27 cellular contexts compared by ENCODE assay signal in genomic region chr1:54114955-54115354, GRCh38. TPM values are rescaled to one million over a fixed set of nuclear protein-coding genes. Genes with fewer than 3 reads are reported as not detected.
A peak's percentile ranks its signal among the peaks of the same experiment; 100 is the strongest.
DNase-seq lines count a peak whose midpoint lies in the region; ATAC-seq, FAIRE-seq and TF ChIP-seq lines count a peak whose summit lies in the region.
"Had no signal": no experiment of that assay in that cellular context is flagged by ENCODE, and none has a peak within 500 bp of the region (broad histone marks: within the 10 kb centered on the region; RNA-seq: fewer than 3 reads in every experiment).

No MANE protein-coding gene starts in this region.

- FAIRE-seq in small intestine (lab: Jason Lieb, UNC) = no peak
- FAIRE-seq: GM12891, HTR-8/SVneo had no signal

- H3K4me3 Mint-ChIP-seq in nephron = no peak overlapping the region
- H3K4me3 Mint-ChIP-seq in activated naive CD4-positive, alpha-beta T cell treated with anti-CD3 and anti-CD28 coated beads for 36 hours = no peak overlapping the region
- H3K4me3 Mint-ChIP-seq: CD8-positive, alpha-beta T cell; H9 had no signal

- H3K4me3 ChIP-seq in WERI-Rb-1 (ENCODE audit: low read depth, low read length) (no peak overlapping the region), upper lobe of right lung (no peak overlapping the region), small intestine (ENCODE audit: low read depth in 1 of 2, low read length in 2 of 2) (no peak overlapping the region)
- H3K4me3 ChIP-seq: BLaER1 treated with 17β-estradiol and CSF1 and Interleukin-3, amounts not matched to agents 10 nM and 100 nM had no signal

- intact Hi-C loops in upper lobe of right lung (cut with DNase I) = no loop called here
- intact Hi-C loops in activated naive CD4-positive, alpha-beta T cell treated with anti-CD3 and anti-CD28 coated beads for 36 hours (cut with micrococcal nuclease) = no loop called here

- H3K9me3 ChIP-seq in WERI-Rb-1 (ENCODE audit: severe bottlenecking) = no peaks in the 10 kb centered on the region
- no peaks in the 10 kb centered on the region for H3K9me3 ChIP-seq in upper lobe of right lung
- H3K9me3 ChIP-seq in small intestine (ENCODE audit: control insufficient read depth, low read depth) = no peaks in the 10 kb centered on the region
- H3K9me3 ChIP-seq: BLaER1 treated with 17β-estradiol and CSF1 and Interleukin-3, amounts not matched to agents 10 nM and 100 nM had no signal

- H3K27ac Mint-ChIP-seq in nephron = peak overlapping the region; percentile 26 to 75 (median 49)
- H3K27ac Mint-ChIP-seq in activated naive CD4-positive, alpha-beta T cell treated with anti-CD3 and anti-CD28 coated beads for 36 hours = no peak overlapping the region
- H3K27ac Mint-ChIP-seq: CD8-positive, alpha-beta T cell had no signal

- H3K27me3 Mint-ChIP-seq in nephron (ENCODE audit: low read depth) = no peaks in the 10 kb centered on the region
- H3K27me3 Mint-ChIP-seq in activated naive CD4-positive, alpha-beta T cell treated with anti-CD3 and anti-CD28 coated beads for 36 hours (ENCODE audit: low read depth) = no peaks in the 10 kb centered on the region

- no peaks in the 10 kb centered on the region for H3K36me3 Mint-ChIP-seq in nephron (ENCODE audit: low read depth)
- no peaks in the 10 kb centered on the region for H3K36me3 Mint-ChIP-seq in activated naive CD4-positive, alpha-beta T cell treated with anti-CD3 and anti-CD28 coated beads for 36 hours (ENCODE audit: low read depth)
- H3K36me3 Mint-ChIP-seq: CD8-positive, alpha-beta T cell had no signal

- WGBS in small intestine, 3 donors = 81 to 82% (median 81%) methylated on average over 6 of the region's 6 CpGs

- no peak overlapping the region for H3K27ac ChIP-seq in WERI-Rb-1
- H3K27ac ChIP-seq in upper lobe of right lung = no peak overlapping the region
- no peak overlapping the region for H3K27ac ChIP-seq in small intestine (ENCODE audit: low read depth in 1 of 2, low read length in 1 of 2)
- H3K27ac ChIP-seq: BLaER1 treated with 17β-estradiol and CSF1 and Interleukin-3, amounts not matched to agents 10 nM and 100 nM had no signal

- DNase-seq in NCI-H82 (lab: John Stamatoyannopoulos, UW) (peak; percentile 53), NCI-H82 treated with DMSO at 0.1 percent for 48 hours (lab: John Stamatoyannopoulos, UW; ENCODE audit: unreplicated experiment) (no peak), WERI-Rb-1 (peak; percentile 44), upper lobe of right lung (peak; percentile 23), small intestine (no peak)
- DNase-seq in activated naive CD4-positive, alpha-beta T cell treated with anti-CD3 and anti-CD28 coated beads for 36 hours = no peak
- DNase-seq: 8988T; Calu3; CD8-positive, alpha-beta T cell; DMS153; H9; Karpas-422; MV-4-11; NCI-H1105 treated with DMSO at 0.1 percent for 48 hours; NCI-H2081; NCI-H2171 treated with DMSO at 0.1 percent for 48 hours; SIG-M5 had no signal

- TF ChIP-seq CTCF in WERI-Rb-1 (IDR thresholded peaks at IDR 0.05; ENCODE audit: low read depth, low read length) = no peak
- TF ChIP-seq CTCF in nephron (IDR thresholded peaks at IDR 0.05; ENCODE audit: unreplicated experiment in 3 of 3) = no peak
- no peak for TF ChIP-seq CTCF in upper lobe of right lung (IDR thresholded peaks at IDR 0.05)

- no peak for ATAC-seq in upper lobe of right lung
- no peak for ATAC-seq in HG02884 (IDR thresholded peaks at IDR 0.05; ENCODE audit: unreplicated experiment)
- ATAC-seq: CD8-positive, alpha-beta T cell; Panc1; SK-N-SH treated with all-trans-retinoic acid at 6 μM for 48 hours had no signal

- no peaks in the 10 kb centered on the region for H3K9me3 Mint-ChIP-seq in nephron
- no peaks in the 10 kb centered on the region for H3K9me3 Mint-ChIP-seq in activated naive CD4-positive, alpha-beta T cell treated with anti-CD3 and anti-CD28 coated beads for 36 hours
- H3K9me3 Mint-ChIP-seq: CD8-positive, alpha-beta T cell; H9 had no signal

- no peaks in the 10 kb centered on the region for H3K4me1 ChIP-seq in upper lobe of right lung
- H3K4me1 ChIP-seq in small intestine (ENCODE audit: control insufficient read depth in 2 of 2, insufficient read depth in 1 of 2, low read depth in 1 of 2, low read length in 1 of 2) = no peaks in the 10 kb centered on the region

- H3K27me3 ChIP-seq in WERI-Rb-1 (ENCODE audit: insufficient read depth, low read depth, severe bottlenecking) = no peaks in the 10 kb centered on the region
- H3K27me3 ChIP-seq in upper lobe of right lung = no peaks in the 10 kb centered on the region
- H3K27me3 ChIP-seq in small intestine (ENCODE audit: control insufficient read depth in 2 of 2, insufficient read depth in 2 of 2, low read length in 2 of 2) = no peaks in the 10 kb centered on the region
- H3K27me3 ChIP-seq: BLaER1 treated with 17β-estradiol and CSF1 and Interleukin-3, amounts not matched to agents 10 nM and 100 nM had no signal

- H3K4me1 Mint-ChIP-seq in nephron = peaks cover 16% of the 10 kb centered on the region
- no peaks in the 10 kb centered on the region for H3K4me1 Mint-ChIP-seq in activated naive CD4-positive, alpha-beta T cell treated with anti-CD3 and anti-CD28 coated beads for 36 hours (ENCODE audit: low read depth)

- H3K36me3 ChIP-seq in WERI-Rb-1 (no peaks in the 10 kb centered on the region), upper lobe of right lung (no peaks in the 10 kb centered on the region), small intestine (ENCODE audit: control insufficient read depth in 2 of 2, insufficient read depth in 2 of 2, low read length in 2 of 2) (no peaks in the 10 kb centered on the region)
- H3K36me3 ChIP-seq: BLaER1 treated with 17β-estradiol and CSF1 and Interleukin-3, amounts not matched to agents 10 nM and 100 nM had no signal

- CTCF ChIA-PET in activated naive CD4-positive, alpha-beta T cell treated with anti-CD3 and anti-CD28 coated beads for 36 hours (lab: Charles Lee) = interaction anchor here (0.6 to 1.1 kb wide), 2 partner anchors 255 to 371 kb away, joined by 3 read pairs; no protein-coding TSS in a partner anchor

RNA-seq across cellular contexts. Expression of gene CDCP2, which starts 37.8 kb away (rescaled TPM):
- 0.35 TPM for total RNA-seq in upper lobe of right lung
- under 1 TPM in 1 of 3 donors, not detected in 2; 0.07 TPM for polyA plus RNA-seq in small intestine
- not detected for total RNA-seq in activated naive CD4-positive, alpha-beta T cell treated with anti-CD3 and anti-CD28 coated beads for 36 hours
- total RNA-seq: Calu3; CD8-positive, alpha-beta T cell; G401; H9; M059J; NCI-H460 had no signal

Comparison
In these comparisons a context has a peak if more than half of its experiments do, and no peak if none do; other contexts are left out.
1. DNase-seq: peak in NCI-H82 (single experiment), WERI-Rb-1 (single experiment) and upper lobe of right lung (single experiment); none in NCI-H82 treated with DMSO at 0.1 percent for 48 hours (single experiment), small intestine (single experiment) and activated naive CD4-positive, alpha-beta T cell treated with anti-CD3 and anti-CD28 coated beads for 36 hours (single experiment).